ENCODE assay signal across 14 cellular contexts in the genomic region with DNA sequence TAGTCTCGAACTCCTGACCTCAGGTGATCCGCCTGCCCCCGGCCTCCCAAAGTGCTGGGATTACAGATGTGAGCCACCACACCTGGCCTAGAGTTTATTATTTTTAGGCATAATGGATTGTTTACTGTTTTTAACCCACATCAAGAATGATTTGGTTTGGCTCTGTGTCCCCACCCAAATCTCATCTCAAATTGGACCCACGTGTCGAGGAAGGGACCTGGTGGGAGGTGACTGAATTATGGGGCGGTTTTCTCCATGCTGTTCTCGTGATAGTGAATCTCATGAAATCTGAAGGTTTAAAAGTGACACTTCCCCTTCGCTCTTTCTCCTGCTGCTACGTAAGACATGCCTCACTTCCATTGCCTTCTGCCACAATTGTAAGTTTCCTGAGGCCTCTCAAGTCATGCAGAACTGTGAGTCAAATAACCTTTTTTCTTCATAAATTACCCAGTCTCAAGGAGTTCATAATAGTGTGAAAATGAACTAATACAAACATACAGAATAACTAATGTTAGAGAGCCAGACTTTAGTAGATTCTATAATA.
DNase-seq lines count a peak whose midpoint lies in the region; ATAC-seq and TF ChIP-seq lines count a peak whose summit lies in the region.
"Had no signal": no experiment of that assay in that cellular context is flagged by ENCODE, and none has a peak within 500 bp of the region (broad histone marks: within the 10 kb centered on the region; RNA-seq: fewer than 3 reads in every experiment).

No MANE protein-coding gene starts in this region.

- no peak overlapping the region for H2AFZ ChIP-seq in hepatocyte
- H2AFZ ChIP-seq: GM23338 had no signal

- H3K36me3 Mint-ChIP-seq in activated naive CD8-positive, alpha-beta T cell, result peaks cover 32% of the 10 kb centered on the region
- peaks cover 42% of the 10 kb centered on the region for H3K36me3 Mint-ChIP-seq in activated naive CD8-positive, alpha-beta T cell treated with anti-CD3 and anti-CD28 coated beads for 36 hours
- peaks cover 42% of the 10 kb centered on the region for H3K36me3 Mint-ChIP-seq in WTC11
- peaks cover 40% of the 10 kb centered on the region for H3K36me3 Mint-ChIP-seq in endothelial cell (ENCODE audit: low read depth, unreplicated experiment)

- no peaks in the 10 kb centered on the region for H3K27me3 Mint-ChIP-seq in activated naive CD8-positive, alpha-beta T cell
- no peaks in the 10 kb centered on the region for H3K27me3 Mint-ChIP-seq in activated naive CD8-positive, alpha-beta T cell treated with anti-CD3 and anti-CD28 coated beads for 36 hours
- no peaks in the 10 kb centered on the region for H3K27me3 Mint-ChIP-seq in WTC11 (ENCODE audit: low read depth)
- peaks cover 2% of the 10 kb centered on the region for H3K27me3 Mint-ChIP-seq in endothelial cell (ENCODE audit: unreplicated experiment)
- H3K27me3 Mint-ChIP-seq: B cell had no signal

- H3K4me1 ChIP-seq in hepatocyte (ENCODE audit: insufficient read depth), result no peaks in the 10 kb centered on the region
- H3K4me1 ChIP-seq: BLaER1 treated with 17β-estradiol and CSF1 and Interleukin-3, amounts not matched to agents 10 nM and 100 nM had no signal

- no peaks in the 10 kb centered on the region for H3K27me3 ChIP-seq in hepatocyte
- H3K27me3 ChIP-seq: BLaER1 treated with 17β-estradiol and CSF1 and Interleukin-3, amounts not matched to agents 10 nM and 100 nM had no signal

- 86% methylated on average over 9 of the region's 9 CpGs for WGBS in hepatocyte (ENCODE audit: low lambda C conversion rate, missing lambda C conversion rate)

- H3K36me3 ChIP-seq in hepatocyte (replicated peaks; ENCODE audit: insufficient read depth, low read depth), result no peaks in the 10 kb centered on the region

- H3K4me3 ChIP-seq in hepatocyte, result no peak overlapping the region
- H3K4me3 ChIP-seq: BLaER1 treated with 17β-estradiol and CSF1 and Interleukin-3, amounts not matched to agents 10 nM and 100 nM; GM23338 had no signal

- no peaks in the 10 kb centered on the region for H4K20me1 ChIP-seq in hepatocyte (ENCODE audit: insufficient read depth, poor library complexity, severe bottlenecking)

- H3K27ac ChIP-seq in hepatocyte, result no peak overlapping the region
- H3K27ac ChIP-seq: BLaER1 treated with 17β-estradiol and CSF1 and Interleukin-3, amounts not matched to agents 10 nM and 100 nM had no signal

- POLR2A ChIA-PET in WTC11 (lab: Charles Lee), result no interaction called here

- H3K79me2 ChIP-seq in hepatocyte, result no peaks in the 10 kb centered on the region

- peaks cover 7% of the 10 kb centered on the region for H3K4me1 Mint-ChIP-seq in activated naive CD8-positive, alpha-beta T cell (ENCODE audit: low read depth)
- peaks cover 3% of the 10 kb centered on the region for H3K4me1 Mint-ChIP-seq in activated naive CD8-positive, alpha-beta T cell treated with anti-CD3 and anti-CD28 coated beads for 36 hours
- H3K4me1 Mint-ChIP-seq in WTC11, result no peaks in the 10 kb centered on the region
- H3K4me1 Mint-ChIP-seq in endothelial cell (ENCODE audit: unreplicated experiment), result no peaks in the 10 kb centered on the region
- H3K4me1 Mint-ChIP-seq: GM23338 had no signal

- H3K27ac Mint-ChIP-seq in activated naive CD8-positive, alpha-beta T cell, result peak overlapping the region; percentile 13
- no peak overlapping the region for H3K27ac Mint-ChIP-seq in activated naive CD8-positive, alpha-beta T cell treated with anti-CD3 and anti-CD28 coated beads for 36 hours
- H3K27ac Mint-ChIP-seq in WTC11 (peak overlapping the region; percentile 50; the same call in 1 of the 2 replicates), endothelial cell (ENCODE audit: unreplicated experiment) (no peak overlapping the region)
- H3K27ac Mint-ChIP-seq: B cell; CD8-positive, alpha-beta T cell; GM23338 had no signal

- CTCF ChIA-PET in WTC11 (lab: Charles Lee), result no interaction called here

- no peaks in the 10 kb centered on the region for H3K9me3 Mint-ChIP-seq in activated naive CD8-positive, alpha-beta T cell (ENCODE audit: low read depth)
- peaks cover 11% of the 10 kb centered on the region for H3K9me3 Mint-ChIP-seq in activated naive CD8-positive, alpha-beta T cell treated with anti-CD3 and anti-CD28 coated beads for 36 hours
- H3K9me3 Mint-ChIP-seq in WTC11 (peaks cover 24% of the 10 kb centered on the region), endothelial cell (ENCODE audit: unreplicated experiment) (no peaks in the 10 kb centered on the region)

- no peak for DNase-seq in activated naive CD8-positive, alpha-beta T cell treated with anti-CD3 and anti-CD28 coated beads for 36 hours
- no peak for DNase-seq in WTC11 (ENCODE audit: low spot score)
- no peak for DNase-seq in endothelial cell (ENCODE audit: low spot score)
- no peak for DNase-seq in retina
- no peak for DNase-seq in hepatocyte (ENCODE audit: low spot score)
- DNase-seq: Calu3; CD8-positive, alpha-beta T cell; DMS79 treated with DMSO at 0.1 percent for 48 hours; GF-D8; H7 had no signal

- no peak for ATAC-seq in WTC11
- ATAC-seq: CD8-positive, alpha-beta T cell; GM23338 had no signal

- H3K4me3 Mint-ChIP-seq in activated naive CD8-positive, alpha-beta T cell, result no peak overlapping the region
- H3K4me3 Mint-ChIP-seq in activated naive CD8-positive, alpha-beta T cell treated with anti-CD3 and anti-CD28 coated beads for 36 hours, result no peak overlapping the region
- H3K4me3 Mint-ChIP-seq in WTC11 (no peak overlapping the region), endothelial cell (ENCODE audit: unreplicated experiment) (peak overlapping the region; percentile 12)
- H3K4me3 Mint-ChIP-seq: B cell; CD8-positive, alpha-beta T cell; GM23338 had no signal

- H3K4me2 ChIP-seq in hepatocyte, result no peak overlapping the region
- H3K4me2 ChIP-seq: BLaER1 treated with 17β-estradiol and CSF1 and Interleukin-3, amounts not matched to agents 10 nM and 100 nM; GM23338 had no signal

- TF ChIP-seq CTCF in WTC11 (IDR thresholded peaks at IDR 0.05) (no peak), endothelial cell (IDR thresholded peaks at IDR 0.05; ENCODE audit: unreplicated experiment) (no peak), hepatocyte (IDR thresholded peaks at IDR 0.05; ENCODE audit: poor library complexity) (no peak)

- H3K9me3 ChIP-seq in hepatocyte (ENCODE audit: low read depth), result no peaks in the 10 kb centered on the region

- H3K9me2 ChIP-seq in hepatocyte (replicated peaks; ENCODE audit: insufficient read depth), result no peaks in the 10 kb centered on the region

TF ChIP-seq in WTC11, 78 proteins besides CTCF, POLR2A, EP300 and RAD21 (continues in another document):
- no peak for TF ChIP-seq TCF7 (CRISPR knock-in tag; IDR thresholded peaks at IDR 0.05; ENCODE audit: low read depth)
- TF ChIP-seq, protein P1, sequence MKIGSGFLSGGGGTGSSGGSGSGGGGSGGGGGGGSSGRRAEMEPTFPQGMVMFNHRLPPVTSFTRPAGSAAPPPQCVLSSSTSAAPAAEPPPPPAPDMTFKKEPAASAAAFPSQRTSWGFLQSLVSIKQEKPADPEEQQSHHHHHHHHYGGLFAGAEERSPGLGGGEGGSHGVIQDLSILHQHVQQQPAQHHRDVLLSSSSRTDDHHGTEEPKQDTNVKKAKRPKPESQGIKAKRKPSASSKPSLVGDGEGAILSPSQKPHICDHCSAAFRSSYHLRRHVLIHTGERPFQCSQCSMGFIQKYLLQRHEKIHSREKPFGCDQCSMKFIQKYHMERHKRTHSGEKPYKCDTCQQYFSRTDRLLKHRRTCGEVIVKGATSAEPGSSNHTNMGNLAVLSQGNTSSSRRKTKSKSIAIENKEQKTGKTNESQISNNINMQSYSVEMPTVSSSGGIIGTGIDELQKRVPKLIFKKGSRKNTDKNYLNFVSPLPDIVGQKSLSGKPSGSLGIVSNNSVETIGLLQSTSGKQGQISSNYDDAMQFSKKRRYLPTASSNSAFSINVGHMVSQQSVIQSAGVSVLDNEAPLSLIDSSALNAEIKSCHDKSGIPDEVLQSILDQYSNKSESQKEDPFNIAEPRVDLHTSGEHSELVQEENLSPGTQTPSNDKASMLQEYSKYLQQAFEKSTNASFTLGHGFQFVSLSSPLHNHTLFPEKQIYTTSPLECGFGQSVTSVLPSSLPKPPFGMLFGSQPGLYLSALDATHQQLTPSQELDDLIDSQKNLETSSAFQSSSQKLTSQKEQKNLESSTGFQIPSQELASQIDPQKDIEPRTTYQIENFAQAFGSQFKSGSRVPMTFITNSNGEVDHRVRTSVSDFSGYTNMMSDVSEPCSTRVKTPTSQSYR (CRISPR knock-in tag; IDR thresholded peaks at IDR 0.05), result no peak
- TF ChIP-seq OVOL2 (CRISPR knock-in tag; IDR thresholded peaks at IDR 0.05; ENCODE audit: borderline replicate concordance), result no peak
- TF ChIP-seq ELF4 (CRISPR knock-in tag; IDR thresholded peaks at IDR 0.05; ENCODE audit: low read depth), result no peak
- TF ChIP-seq TP53 (CRISPR knock-in tag; IDR thresholded peaks at IDR 0.05), result no peak
- TF ChIP-seq, protein P2, sequence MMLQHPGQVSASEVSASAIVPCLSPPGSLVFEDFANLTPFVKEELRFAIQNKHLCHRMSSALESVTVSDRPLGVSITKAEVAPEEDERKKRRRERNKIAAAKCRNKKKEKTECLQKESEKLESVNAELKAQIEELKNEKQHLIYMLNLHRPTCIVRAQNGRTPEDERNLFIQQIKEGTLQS (CRISPR knock-in tag; conservative IDR thresholded peaks at IDR 0.05), result no peak
- TF ChIP-seq, protein P3, sequence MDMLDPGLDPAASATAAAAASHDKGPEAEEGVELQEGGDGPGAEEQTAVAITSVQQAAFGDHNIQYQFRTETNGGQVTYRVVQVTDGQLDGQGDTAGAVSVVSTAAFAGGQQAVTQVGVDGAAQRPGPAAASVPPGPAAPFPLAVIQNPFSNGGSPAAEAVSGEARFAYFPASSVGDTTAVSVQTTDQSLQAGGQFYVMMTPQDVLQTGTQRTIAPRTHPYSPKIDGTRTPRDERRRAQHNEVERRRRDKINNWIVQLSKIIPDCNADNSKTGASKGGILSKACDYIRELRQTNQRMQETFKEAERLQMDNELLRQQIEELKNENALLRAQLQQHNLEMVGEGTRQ (CRISPR knock-in tag; IDR thresholded peaks at IDR 0.05), result no peak
- TF ChIP-seq SP1 (CRISPR knock-in tag; conservative IDR thresholded peaks at IDR 0.05), result no peak
- no peak for TF ChIP-seq GRHL2 (CRISPR knock-in tag; IDR thresholded peaks at IDR 0.05; ENCODE audit: insufficient replicate concordance, severe bottlenecking)

Comparison
In these comparisons a context has a peak if more than half of its experiments do, and no peak if none do; other contexts are left out.
1. H3K27ac Mint-ChIP-seq: peak in activated naive CD8-positive, alpha-beta T cell (single experiment) and WTC11 (single experiment); none in activated naive CD8-positive, alpha-beta T cell treated with anti-CD3 and anti-CD28 coated beads for 36 hours (single experiment) and endothelial cell (single experiment).